In genomic region chr10:95784279-95784913, GRCh38 we compare ENCODE assay signal across 12 cellular contexts. TPM values are rescaled to one million over a fixed set of nuclear protein-coding genes. Genes with fewer than 3 reads are reported as not detected.
DNase-seq lines count a peak whose midpoint lies in the region; ATAC-seq and TF ChIP-seq lines count a peak whose summit lies in the region.
"Had no signal": no experiment of that assay in that cellular context is flagged by ENCODE, and none has a peak within 500 bp of the region (broad histone marks: within the 10 kb centered on the region; RNA-seq: fewer than 3 reads in every experiment).

No MANE protein-coding gene starts in this region.

- DNase-seq in right cardiac atrium (no peak), cardiac septum (ENCODE audit: low spot score) (no peak), Peyer's patch (no peak), upper lobe of right lung (no peak), GM13976 (ENCODE audit: low spot score) (no peak), DMS 273 treated with DMSO at 0.1 percent for 48 hours (lab: John Stamatoyannopoulos, UW) (no peak)
- DNase-seq: activated CD4-positive, alpha-beta T cell treated with anti-CD3 and anti-CD28 coated beads, Interleukin-2, amount 10 ng/mL, durations not matched to agents 7 days and 5 days; CD4-positive, alpha-beta T cell; stimulated activated CD4-positive, alpha-beta T cell treated with anti-CD3 and anti-CD28 coated beads, Interleukin-15, amount 100 ng/mL, for 24 hours; substantia nigra had no signal

- peak overlapping the region; percentile 13 for H3K27ac ChIP-seq in right cardiac atrium (ENCODE audit: low read length)
- H3K27ac ChIP-seq in Peyer's patch, result peak overlapping the region in 3 of 4 donors; percentile 12 to 73 (median 41)
- peak overlapping the region; percentile 11 for H3K27ac ChIP-seq in upper lobe of right lung

- no peak for TF ChIP-seq CTCF in Peyer's patch (IDR thresholded peaks at IDR 0.05)
- TF ChIP-seq CTCF in upper lobe of right lung (IDR thresholded peaks at IDR 0.05), result no peak
- no peak for TF ChIP-seq CTCF in GM13976 (IDR thresholded peaks at IDR 0.05; ENCODE audit: borderline replicate concordance, control extremely low read depth, extremely low read depth, insufficient read depth, missing control alignments)

- TF ChIP-seq POLR2A in Peyer's patch (IDR thresholded peaks at IDR 0.05), result no peak

- H3K9me3 ChIP-seq in right cardiac atrium (ENCODE audit: control insufficient read depth, low read length) (no peaks in the 10 kb centered on the region), Peyer's patch (no peaks in the 10 kb centered on the region), upper lobe of right lung (no peaks in the 10 kb centered on the region)

- intact Hi-C loops in right cardiac atrium (cut with DNase I) (no loop called here), cardiac septum (cut with DNase I) (no loop called here), upper lobe of right lung (cut with DNase I) (no loop called here)

- in situ Hi-C loops in GM13976 (cut with MboI; ENCODE audit: low sequenced_read_pairs, unreplicated experiment), result no loop called here

- H3K36me3 ChIP-seq in Peyer's patch (no peaks in the 10 kb centered on the region), upper lobe of right lung (no peaks in the 10 kb centered on the region)

- ATAC-seq in right cardiac atrium (peak in 1 of 2 donors; percentile 16), HG02798 (IDR thresholded peaks at IDR 0.05; ENCODE audit: poor library complexity, unreplicated experiment) (peak; percentile 8), upper lobe of right lung (peak; percentile 76), GM19328 (IDR thresholded peaks at IDR 0.05; ENCODE audit: unreplicated experiment) (no peak)

- H3K4me1 ChIP-seq in right cardiac atrium (ENCODE audit: control insufficient read depth, insufficient read depth, low read length) (no peaks in the 10 kb centered on the region), Peyer's patch (peaks cover 0 to 3% (median 0%) of the 10 kb centered on the region in 4 donors), upper lobe of right lung (peaks cover 14% of the 10 kb centered on the region)

- H3K27me3 ChIP-seq in right cardiac atrium (ENCODE audit: control insufficient read depth, insufficient read depth), result no peaks in the 10 kb centered on the region
- H3K27me3 ChIP-seq in Peyer's patch, result no peaks in the 10 kb centered on the region
- H3K27me3 ChIP-seq in upper lobe of right lung, result no peaks in the 10 kb centered on the region

- H3K4me3 ChIP-seq in right cardiac atrium (ENCODE audit: low read length) (no peak overlapping the region), Peyer's patch (no peak overlapping the region), upper lobe of right lung (no peak overlapping the region)

- 87% methylated on average over 3 of the region's 3 CpGs for WGBS in right cardiac atrium

RNA-seq across cellular contexts. Expression of gene ENTPD1, which starts 28.4 kb away (rescaled TPM):
- total RNA-seq in right cardiac atrium, result 10 to 100 TPM; 14.8 to 30.4 (median 19.1) TPM
- polyA plus RNA-seq in right cardiac atrium, result 5.3 TPM
- total RNA-seq in cardiac septum, result 14.7 TPM
- total RNA-seq in Peyer's patch, result 10 to 100 TPM in 3 of 4 donors, 1 to 10 TPM in 1; 5.8 to 73.4 (median 16.8) TPM
- total RNA-seq in upper lobe of right lung, result 64.6 TPM
